Comparison of ENCODE assay signal across 15 cellular contexts in genomic region chrX:40423299-40423698, GRCh38.
DNase-seq lines count a peak whose midpoint lies in the region; ATAC-seq and TF ChIP-seq lines count a peak whose summit lies in the region.
"Had no signal": no experiment of that assay in that cellular context is flagged by ENCODE, and none has a peak within 500 bp of the region (broad histone marks: within the 10 kb centered on the region; RNA-seq: fewer than 3 reads in every experiment).

No MANE protein-coding gene starts in this region.

- H3K36me3 ChIP-seq in esophagus (ENCODE audit: control insufficient read depth in 2 of 2, insufficient read depth in 2 of 2, low read length in 1 of 2): no peaks in the 10 kb centered on the region
- H3K36me3 ChIP-seq: gastrocnemius medialis had no signal

- peak overlapping the region; percentile 90 to 92 for H3K27ac ChIP-seq in esophagus (ENCODE audit: low read depth in 2 of 2, low read length in 1 of 2)
- H3K27ac ChIP-seq: gastrocnemius medialis, parathyroid adenoma had no signal

- H3K27me3 ChIP-seq in esophagus (ENCODE audit: control insufficient read depth in 1 of 2, insufficient read depth in 2 of 2, low read length in 2 of 2): no peaks in the 10 kb centered on the region

- DNase-seq in SIG-M5 treated with dmso at 0.1 percent for 504 hours (lab: John Stamatoyannopoulos, UW; ENCODE audit: unreplicated experiment) (peak; percentile 6), SIG-M5 (lab: John Stamatoyannopoulos, UW) (no peak), OCI-M1 (lab: John Stamatoyannopoulos, UW) (peak; percentile 2), smooth muscle cell of the brain vasculature (ENCODE audit: low read depth, low spot score) (peak; percentile 28), DMS114 treated with DMSO at 0.1 percent for 48 hours (lab: John Stamatoyannopoulos, UW; ENCODE audit: unreplicated experiment) (no peak)
- DNase-seq: activated CD4-positive, alpha-beta T cell treated with anti-CD3 and anti-CD28 coated beads for 48 hours; activated T-cell treated with anti-CD3 and anti-CD28 coated beads, Interleukin-2, amount 50 U/mL, for 72 hours; effector CD4-positive, alpha-beta T cell; gastrocnemius medialis; immature natural killer cell; stimulated activated CD4-positive, alpha-beta T cell treated with anti-CD3 and anti-CD28 coated beads, Interleukin-2, amount 100 ng/mL, for 24 hours had no signal

- ATAC-seq in GM18505 (IDR thresholded peaks at IDR 0.05; ENCODE audit: unreplicated experiment) (no peak), HG03469 (IDR thresholded peaks at IDR 0.05; ENCODE audit: unreplicated experiment) (no peak)
- ATAC-seq: gastrocnemius medialis had no signal

- H3K9me3 ChIP-seq in esophagus (ENCODE audit: control insufficient read depth in 2 of 2, insufficient read depth in 1 of 2, low read depth in 1 of 2, low read length in 1 of 2): peaks cover 0 to 2% of the 10 kb centered on the region in 2 donors
- H3K9me3 ChIP-seq: gastrocnemius medialis had no signal

- 32 to 54% methylated on average over 3 of the region's 3 CpGs for WGBS in esophagus, 2 donors

- peaks cover 0 to 8% of the 10 kb centered on the region in 2 donors for H3K4me1 ChIP-seq in esophagus (ENCODE audit: control insufficient read depth in 2 of 2, insufficient read depth in 2 of 2, low read length in 1 of 2)
- H3K4me1 ChIP-seq: gastrocnemius medialis, parathyroid adenoma had no signal

- H3K4me3 ChIP-seq in esophagus (ENCODE audit: low read depth in 1 of 2, low read length in 2 of 2): no peak overlapping the region
- H3K4me3 ChIP-seq: gastrocnemius medialis had no signal

- no peak for TF ChIP-seq POLR2A in GM18505 (IDR thresholded peaks at IDR 0.05; ENCODE audit: borderline replicate concordance, extremely low read depth, insufficient read depth, insufficient read length)

Comparison
In these comparisons a context has a peak if more than half of its experiments do, and no peak if none do; other contexts are left out.
1. DNase-seq: peak in SIG-M5 treated with dmso at 0.1 percent for 504 hours (single experiment), OCI-M1 (single experiment) and smooth muscle cell of the brain vasculature (single experiment); none in SIG-M5 (single experiment) and DMS114 treated with DMSO at 0.1 percent for 48 hours (single experiment).